Comparison of ENCODE assay signal across 22 cellular contexts in the genomic region with DNA sequence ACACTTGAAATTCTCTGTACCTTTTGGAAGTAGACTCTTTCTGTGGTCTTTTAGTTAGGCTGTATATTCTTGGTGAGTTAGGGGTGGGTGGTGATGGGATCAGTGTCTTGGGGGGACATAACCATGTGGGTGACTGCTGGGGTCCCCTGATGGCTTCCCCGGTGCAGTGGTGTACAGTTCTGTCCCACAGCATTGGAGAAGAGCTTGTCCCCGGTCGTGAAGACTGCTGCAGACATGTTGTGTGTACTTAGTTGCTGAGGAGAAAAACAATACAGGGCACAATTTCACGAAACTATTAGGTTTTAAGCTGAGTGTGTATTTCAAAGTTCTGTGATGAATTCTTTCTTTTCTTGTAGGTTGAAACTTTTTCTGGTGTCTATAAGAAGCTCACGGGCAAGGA. TPM values are rescaled to one million over a fixed set of nuclear protein-coding genes. Genes with fewer than 3 reads are reported as not detected.
A peak's percentile ranks its signal among the peaks of the same experiment; 100 is the strongest.
DNase-seq lines count a peak whose midpoint lies in the region; ATAC-seq and TF ChIP-seq lines count a peak whose summit lies in the region.
"Had no signal": no experiment of that assay in that cellular context is flagged by ENCODE, and none has a peak within 500 bp of the region (broad histone marks: within the 10 kb centered on the region; RNA-seq: fewer than 3 reads in every experiment).

No MANE protein-coding gene starts in this region.

- no peaks in the 10 kb centered on the region for H3K9me3 Mint-ChIP-seq in activated T-cell treated with anti-CD3 and anti-CD28 coated beads, Interleukin-2, amount 50 U/mL, for 4 hours
- H3K9me3 Mint-ChIP-seq in activated naive CD8-positive, alpha-beta T cell (ENCODE audit: low read depth): no peaks in the 10 kb centered on the region
- no peaks in the 10 kb centered on the region for H3K9me3 Mint-ChIP-seq in nephron progenitor cell

- TF ChIP-seq CTCF in Loucy (conservative IDR thresholded peaks at IDR 0.05; ENCODE audit: low read length): no peak
- no peak for TF ChIP-seq CTCF in nephron progenitor cell (IDR thresholded peaks at IDR 0.05)

- no peaks in the 10 kb centered on the region for H3K9me3 ChIP-seq in Loucy (ENCODE audit: insufficient read depth, low read depth, low read length)
- H3K9me3 ChIP-seq: A549, BLaER1, HAP-1, MG63 had no signal

- peaks cover 81% of the 10 kb centered on the region for H3K79me2 ChIP-seq in Loucy (ENCODE audit: insufficient read depth, low read length)

- peak overlapping the region; percentile 55 for H3K4me3 Mint-ChIP-seq in activated T-cell treated with anti-CD3 and anti-CD28 coated beads, Interleukin-2, amount 50 U/mL, for 4 hours
- peak overlapping the region; percentile 69 for H3K4me3 Mint-ChIP-seq in activated naive CD8-positive, alpha-beta T cell
- no peak overlapping the region for H3K4me3 Mint-ChIP-seq in nephron progenitor cell
- H3K4me3 Mint-ChIP-seq: CD4-positive, alpha-beta memory T cell had no signal

- H3K36me3 Mint-ChIP-seq in activated T-cell treated with anti-CD3 and anti-CD28 coated beads, Interleukin-2, amount 50 U/mL, for 4 hours (ENCODE audit: insufficient read depth): peaks cover 72% of the 10 kb centered on the region
- peaks cover 41% of the 10 kb centered on the region for H3K36me3 Mint-ChIP-seq in activated naive CD8-positive, alpha-beta T cell
- peaks cover 87% of the 10 kb centered on the region for H3K36me3 Mint-ChIP-seq in nephron progenitor cell (ENCODE audit: low read depth)

- no peaks in the 10 kb centered on the region for H3K9me2 ChIP-seq in Loucy (replicated peaks; ENCODE audit: low read depth, low read length)

- peaks cover 54% of the 10 kb centered on the region for H3K4me1 Mint-ChIP-seq in activated T-cell treated with anti-CD3 and anti-CD28 coated beads, Interleukin-2, amount 50 U/mL, for 4 hours (ENCODE audit: low read depth)
- H3K4me1 Mint-ChIP-seq in activated naive CD8-positive, alpha-beta T cell (ENCODE audit: low read depth): peaks cover 46% of the 10 kb centered on the region
- peaks cover 37% of the 10 kb centered on the region for H3K4me1 Mint-ChIP-seq in nephron progenitor cell

- peaks cover 88% of the 10 kb centered on the region for H3K36me3 ChIP-seq in Loucy (ENCODE audit: insufficient read depth, low read length)

- peaks cover 85% of the 10 kb centered on the region for H4K20me1 ChIP-seq in Loucy (ENCODE audit: insufficient read depth, low read length, poor library complexity, severe bottlenecking)

- DNase-seq in activated T-cell treated with anti-CD3 and anti-CD28 coated beads, Interleukin-2, amount 50 U/mL, for 4 hours: no peak
- no peak for DNase-seq in activated T-cell treated with anti-CD3 and anti-CD28 coated beads, Interleukin-2, amount 50 U/mL, for 48 hours
- DNase-seq in nephron progenitor cell (no peak), NCI-H2081 (lab: John Stamatoyannopoulos, UW) (no peak)
- no peak for DNase-seq in stimulated activated CD4-positive, alpha-beta T cell treated with anti-CD3 and anti-CD28 coated beads, Interleukin-4, amount 100 ng/mL, for 1 hour
- DNase-seq: CD4-positive, alpha-beta memory T cell; DMS153; GM23248; IMR-90; MG63; NCI-H1092; NCI-H1436 treated with DMSO at 0.1 percent for 48 hours; NCI-H2029; NCI-H2171; NCI-H526; PC-3 had no signal

- H3F3A ChIP-seq in Loucy (ENCODE audit: low read depth): peaks cover 5% of the 10 kb centered on the region; the same call in 1 of the 2 replicates

- no peak overlapping the region for H2AFZ ChIP-seq in Loucy (ENCODE audit: low read length)
- H2AFZ ChIP-seq: GM23248 had no signal

- peaks cover 37% of the 10 kb centered on the region for H3K4me1 ChIP-seq in Loucy (ENCODE audit: insufficient read depth, low read length, poor library complexity, severe bottlenecking)

- H3K9ac ChIP-seq in Loucy (ENCODE audit: low read depth, low read length, poor library complexity, severe bottlenecking): no peak overlapping the region
- H3K9ac ChIP-seq: BLaER1, GM23248 had no signal

- peak overlapping the region; percentile 64 for H3K27ac Mint-ChIP-seq in activated naive CD8-positive, alpha-beta T cell
- H3K27ac Mint-ChIP-seq in nephron progenitor cell: peak overlapping the region; percentile 91

- no peaks in the 10 kb centered on the region for H3K27me3 Mint-ChIP-seq in activated T-cell treated with anti-CD3 and anti-CD28 coated beads, Interleukin-2, amount 50 U/mL, for 4 hours (ENCODE audit: low read depth)
- H3K27me3 Mint-ChIP-seq in activated naive CD8-positive, alpha-beta T cell: no peaks in the 10 kb centered on the region
- no peaks in the 10 kb centered on the region for H3K27me3 Mint-ChIP-seq in nephron progenitor cell (ENCODE audit: low read depth, poor library complexity)
- H3K27me3 Mint-ChIP-seq: CD4-positive, alpha-beta memory T cell had no signal

- H3K27me3 ChIP-seq in Loucy (ENCODE audit: insufficient read depth, low read length, poor library complexity, severe bottlenecking): peaks cover 6% of the 10 kb centered on the region
- H3K27me3 ChIP-seq: BLaER1, MG63 had no signal

- peak overlapping the region; percentile 97 for H3K4me2 ChIP-seq in Loucy (ENCODE audit: low read depth, low read length, poor library complexity, severe bottlenecking)
- H3K4me2 ChIP-seq: A549, BLaER1 had no signal

- ATAC-seq in activated T-cell treated with anti-CD3 and anti-CD28 coated beads, Interleukin-2, amount 50 U/mL, for 4 hours: no peak
- ATAC-seq: A549, PC-3 had no signal

- H3K4me3 ChIP-seq in Loucy (ENCODE audit: low read length, poor library complexity, severe bottlenecking): peak overlapping the region; percentile 97
- H3K4me3 ChIP-seq: A549, BLaER1, GM23248, HAP-1, MG63 had no signal

RNA-seq across cellular contexts. Expression of a gene that starts 5.4 kb away (rescaled TPM):
- total RNA-seq in activated T-cell treated with anti-CD3 and anti-CD28 coated beads, Interleukin-2, amount 50 U/mL, for 4 hours: 1,000 to 10,000 TPM; 1,876 to 2,075 (median 2,071) TPM

RNA-seq across cellular contexts. Expression of a gene that starts 14.5 kb away (rescaled TPM):
- under 1 TPM in 2 of 3 donors, not detected in 1; 0.28 to 0.43 TPM for total RNA-seq in activated T-cell treated with anti-CD3 and anti-CD28 coated beads, Interleukin-2, amount 50 U/mL, for 4 hours
- total RNA-seq: CD4-positive, alpha-beta memory T cell; GM23248; HT-29 had no signal

RNA-seq across cellular contexts. Expression of a gene that starts 22.3 kb away (rescaled TPM):
- total RNA-seq in activated T-cell treated with anti-CD3 and anti-CD28 coated beads, Interleukin-2, amount 50 U/mL, for 4 hours: 10 to 100 TPM; 34.0 to 36.7 (median 36.0) TPM
